ENCODE assay signal across 2 cellular contexts in genomic region chr12:20445693-20446092, GRCh38.
TF ChIP-seq lines count a peak whose summit lies in the region.

No MANE protein-coding gene starts in this region.

TF ChIP-seq in HepG2, 621 proteins besides CTCF, POLR2A, EP300 and RAD21 (continued from another document):
- TF ChIP-seq MLXIP (CRISPR knock-in tag; IDR thresholded peaks at IDR 0.05; ENCODE audit: borderline replicate concordance) (no peak), ARID2 (CRISPR knock-in tag; IDR thresholded peaks at IDR 0.05; ENCODE audit: borderline replicate concordance) (no peak)

TF ChIP-seq in neural cell, 6 proteins besides CTCF, POLR2A, EP300 and RAD21:
- no peak for TF ChIP-seq REST (IDR thresholded peaks at IDR 0.05; ENCODE audit: borderline replicate concordance)
- no peak for TF ChIP-seq EZH2 (IDR thresholded peaks at IDR 0.05; ENCODE audit: borderline replicate concordance, insufficient read depth, low read length, poor library complexity, severe bottlenecking)
- TF ChIP-seq TAF1 (IDR thresholded peaks at IDR 0.05; ENCODE audit: low read depth), result no peak
- no peak for TF ChIP-seq MXI1 (conservative IDR thresholded peaks at IDR 0.05; ENCODE audit: poor library complexity, severe bottlenecking)
- TF ChIP-seq POLR2AphosphoS5 (IDR thresholded peaks at IDR 0.05), result no peak
- TF ChIP-seq SMC3 (conservative IDR thresholded peaks at IDR 0.05; ENCODE audit: poor library complexity), result no peak
